In genomic region chr17:65562206-65562531, GRCh38 we compare ENCODE assay signal across 8 cellular contexts. TPM values are rescaled to one million over a fixed set of nuclear protein-coding genes. Genes with fewer than 3 reads are reported as not detected.
DNase-seq lines count a peak whose midpoint lies in the region; ATAC-seq lines count a peak whose summit lies in the region.

No MANE protein-coding gene starts in this region.

- H3K4me3 Mint-ChIP-seq in activated naive CD8-positive, alpha-beta T cell treated with anti-CD3 and anti-CD28 coated beads, Interleukin-2, amount 10 ng/mL, durations not matched to agents 7 days and 5 days: peak overlapping the region; percentile 86

- intact Hi-C loops in right cardiac atrium (cut with DNase I) (no loop called here), cardiac septum (cut with DNase I) (no loop called here)

- no peak overlapping the region for H2AK5ac ChIP-seq in mesenchymal stem cell (ENCODE audit: low read length, severe bottlenecking)

- WGBS in right cardiac atrium: 50% methylated on average over 9 of the region's 9 CpGs
- 62% methylated on average over 9 of the region's 9 CpGs for WGBS in mesenchymal stem cell

- H2BK12ac ChIP-seq in mesenchymal stem cell (ENCODE audit: low read length in 2 of 2): no peak overlapping the region

- H3K36me3 ChIP-seq in mesenchymal stem cell (ENCODE audit: control insufficient read depth in 1 of 2, insufficient read depth in 2 of 2, low read depth in 1 of 2, low read length in 2 of 2): peaks cover 9% of the 10 kb centered on the region in 2 experiments

- no peaks in the 10 kb centered on the region for H3K27me3 ChIP-seq in right cardiac atrium (ENCODE audit: control insufficient read depth, insufficient read depth)
- H3K27me3 ChIP-seq in mesenchymal stem cell (ENCODE audit: control insufficient read depth in 1 of 2, insufficient read depth in 1 of 2, low read length in 2 of 2): peaks cover 0 to 3% of the 10 kb centered on the region in 2 experiments

- H3K27ac Mint-ChIP-seq in activated naive CD8-positive, alpha-beta T cell treated with anti-CD3 and anti-CD28 coated beads, Interleukin-2, amount 10 ng/mL, durations not matched to agents 7 days and 5 days: no peak overlapping the region

- H3K36me3 Mint-ChIP-seq in activated naive CD8-positive, alpha-beta T cell treated with anti-CD3 and anti-CD28 coated beads, Interleukin-2, amount 10 ng/mL, durations not matched to agents 7 days and 5 days: peaks cover 4% of the 10 kb centered on the region

- H2BK15ac ChIP-seq in mesenchymal stem cell (ENCODE audit: low read depth, poor library complexity, severe bottlenecking): no peak overlapping the region

- H3K23ac ChIP-seq in mesenchymal stem cell (ENCODE audit: low read length in 2 of 2): no peak overlapping the region

- POLR2A ChIA-PET in activated naive CD8-positive, alpha-beta T cell treated with anti-CD3 and anti-CD28 coated beads, Interleukin-2, amount 10 ng/mL, durations not matched to agents 7 days and 5 days (lab: Charles Lee): no interaction called here

- no peak overlapping the region for H3K4ac ChIP-seq in mesenchymal stem cell (ENCODE audit: low read depth in 1 of 2, low read length in 2 of 2)

- peak overlapping the region; percentile 26 for H3K9ac ChIP-seq in mesenchymal stem cell (ENCODE audit: low read length)

- H3K4me1 ChIP-seq in right cardiac atrium (ENCODE audit: control insufficient read depth, insufficient read depth, low read length) (peaks cover 3% of the 10 kb centered on the region), mesenchymal stem cell (ENCODE audit: control insufficient read depth, insufficient read depth, low read depth, low read length) (peaks cover 24% of the 10 kb centered on the region)

- DNase-seq in right cardiac atrium (no peak), cardiac septum (ENCODE audit: low spot score) (no peak), mesenchymal stem cell (no peak), DMS79 treated with DMSO at 0.1 percent for 48 hours (lab: John Stamatoyannopoulos, UW) (no peak), NCI-H1694 (lab: John Stamatoyannopoulos, UW) (no peak)
- DNase-seq in activated naive CD8-positive, alpha-beta T cell treated with anti-CD3 and anti-CD28 coated beads, Interleukin-2, amount 10 ng/mL, durations not matched to agents 7 days and 5 days: no peak
- DNase-seq in stimulated activated CD4-positive, alpha-beta T cell treated with anti-CD3 and anti-CD28 coated beads, Interleukin-2, amount 100 ng/mL, for 48 hours: no peak

- H3K18ac ChIP-seq in mesenchymal stem cell (ENCODE audit: low read depth in 1 of 2, low read length in 2 of 2): no peak overlapping the region

- peak overlapping the region; percentile 39 for H2AFZ ChIP-seq in mesenchymal stem cell (ENCODE audit: low read depth, low read length)

- peaks cover 20% of the 10 kb centered on the region for H3K79me1 ChIP-seq in mesenchymal stem cell (replicated peaks; ENCODE audit: low read length, poor library complexity, severe bottlenecking)

- H2BK120ac ChIP-seq in mesenchymal stem cell (ENCODE audit: low read depth, low read length): no peak overlapping the region

- no peak for ATAC-seq in right cardiac atrium
- no peak for ATAC-seq in activated naive CD8-positive, alpha-beta T cell treated with anti-CD3 and anti-CD28 coated beads, Interleukin-2, amount 10 ng/mL, durations not matched to agents 7 days and 5 days (ENCODE audit: low read depth)
- ATAC-seq in HG02623 (IDR thresholded peaks at IDR 0.05; ENCODE audit: unreplicated experiment): no peak

- no peak overlapping the region for H4K91ac ChIP-seq in mesenchymal stem cell (ENCODE audit: low read length)

- H3K27me3 Mint-ChIP-seq in activated naive CD8-positive, alpha-beta T cell treated with anti-CD3 and anti-CD28 coated beads, Interleukin-2, amount 10 ng/mL, durations not matched to agents 7 days and 5 days: peaks cover 12% of the 10 kb centered on the region

- peak overlapping the region; percentile 86 for H3K4me2 ChIP-seq in mesenchymal stem cell (ENCODE audit: low read length, poor library complexity, severe bottlenecking)

- H3K9me3 Mint-ChIP-seq in activated naive CD8-positive, alpha-beta T cell treated with anti-CD3 and anti-CD28 coated beads, Interleukin-2, amount 10 ng/mL, durations not matched to agents 7 days and 5 days: no peaks in the 10 kb centered on the region

- no peak overlapping the region for H3K14ac ChIP-seq in mesenchymal stem cell (ENCODE audit: low read length in 2 of 2)

- H3K4me3 ChIP-seq in right cardiac atrium (ENCODE audit: low read length): peak overlapping the region; percentile 100
- peak overlapping the region in 1 of 2 experiments; percentile 74 for H3K4me3 ChIP-seq in mesenchymal stem cell (ENCODE audit: insufficient read depth in 1 of 2, low read depth in 1 of 2, low read length in 2 of 2)

- H3K9me3 ChIP-seq in right cardiac atrium (ENCODE audit: control insufficient read depth, low read length) (no peaks in the 10 kb centered on the region), mesenchymal stem cell (ENCODE audit: control insufficient read depth, low read length) (no peaks in the 10 kb centered on the region)

- no peak overlapping the region for H3K27ac ChIP-seq in right cardiac atrium (ENCODE audit: low read length)
- peak overlapping the region; percentile 75 for H3K27ac ChIP-seq in mesenchymal stem cell (ENCODE audit: low read length, poor library complexity, severe bottlenecking)

- H4K8ac ChIP-seq in mesenchymal stem cell (ENCODE audit: low read length): no peak overlapping the region

- H2BK5ac ChIP-seq in mesenchymal stem cell (ENCODE audit: low read depth, low read length, poor library complexity, severe bottlenecking): no peak overlapping the region

- H3K4me1 Mint-ChIP-seq in activated naive CD8-positive, alpha-beta T cell treated with anti-CD3 and anti-CD28 coated beads, Interleukin-2, amount 10 ng/mL, durations not matched to agents 7 days and 5 days: peaks cover 23% of the 10 kb centered on the region

RNA-seq across cellular contexts. Expression of gene AXIN2, which starts 0.7 kb away (rescaled TPM):
- total RNA-seq in right cardiac atrium: 10 to 100 TPM; 26.0 to 31.1 (median 29.0) TPM
- 8.9 TPM for polyA plus RNA-seq in right cardiac atrium
- total RNA-seq in cardiac septum: 12.4 TPM
- 1 to 10 TPM; 7.7 to 9.8 TPM for total RNA-seq in activated naive CD8-positive, alpha-beta T cell treated with anti-CD3 and anti-CD28 coated beads, Interleukin-2, amount 10 ng/mL, durations not matched to agents 7 days and 5 days
- polyA plus RNA-seq in mesenchymal stem cell (2013, experiment 1 of 2): 0.17 TPM
- polyA plus RNA-seq in mesenchymal stem cell (2013, experiment 2 of 2): 0.22 TPM
